ENCODE assay signal across 1 cellular context in the genomic region with DNA sequence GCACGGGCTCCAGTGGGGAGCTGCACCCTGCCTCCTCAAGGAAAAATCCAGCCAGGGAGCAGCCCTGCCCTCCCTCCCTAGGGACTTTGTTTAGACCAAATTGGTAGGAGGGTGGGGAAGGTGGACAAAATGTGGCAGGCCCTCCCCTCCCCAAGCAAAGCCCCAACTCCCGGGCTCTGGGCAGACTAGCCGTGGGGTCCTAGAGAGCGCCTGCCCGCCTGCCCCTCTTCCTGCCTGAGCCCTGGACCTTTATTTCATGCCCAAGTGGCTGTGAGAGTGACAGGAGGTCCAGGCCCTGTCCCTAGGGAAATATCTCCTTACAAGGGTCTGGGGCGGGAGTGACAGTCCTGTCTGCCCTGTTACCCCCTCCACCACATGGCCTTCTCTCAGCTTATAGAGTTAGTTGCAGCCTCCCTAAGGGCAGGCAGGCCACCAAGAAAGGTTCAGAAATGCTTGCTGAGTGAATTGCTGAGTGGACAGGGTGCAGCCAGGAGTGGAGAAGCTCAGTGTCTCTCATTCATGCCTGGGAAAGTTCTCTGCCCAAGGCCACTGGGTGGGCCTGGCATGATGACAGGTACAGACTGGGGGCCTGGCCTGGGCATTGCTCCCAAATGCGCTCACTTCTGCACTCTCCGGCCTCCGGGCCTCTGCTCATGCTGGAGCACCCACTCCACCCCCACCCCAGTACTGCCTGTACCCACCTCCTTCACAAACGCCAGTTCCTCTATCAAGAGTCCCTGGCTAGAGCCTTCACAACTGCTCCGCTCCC.
TF ChIP-seq lines count a peak whose summit lies in the region.

No MANE protein-coding gene starts in this region.

TF ChIP-seq in HepG2, 621 proteins besides CTCF, POLR2A, EP300 and RAD21:
- TF ChIP-seq FIP1L1 (IDR thresholded peaks at IDR 0.05; ENCODE audit: borderline replicate concordance, insufficient read depth, low read depth, low read length) (no peak), HNF4A (CRISPR knock-in tag; IDR thresholded peaks at IDR 0.05) (no peak), RCOR2 (CRISPR knock-in tag; IDR thresholded peaks at IDR 0.05) (no peak), ZNF598 (CRISPR knock-in tag; IDR thresholded peaks at IDR 0.05; ENCODE audit: borderline replicate concordance) (no peak), STAT5B (CRISPR knock-in tag; IDR thresholded peaks at IDR 0.05) (no peak), HNF4G (IDR thresholded peaks at IDR 0.05; ENCODE audit: borderline replicate concordance, low read depth, low read length) (no peak), HNF4G (CRISPR knock-in tag; IDR thresholded peaks at IDR 0.05; ENCODE audit: borderline replicate concordance, low read depth) (no peak), MAF1 (CRISPR knock-in tag; IDR thresholded peaks at IDR 0.05; ENCODE audit: borderline replicate concordance) (no peak), POLR2AphosphoS5 (IDR thresholded peaks at IDR 0.05; ENCODE audit: low read depth, low read length) (no peak), ZFP36 (IDR thresholded peaks at IDR 0.05; ENCODE audit: borderline replicate concordance, low read depth, low read length, partially characterized antibody) (no peak), ZFY (CRISPR knock-in tag; IDR thresholded peaks at IDR 0.05) (0 out of 2 replicates have a peak, but pooled peaks have one; percentile 23), MAFK (conservative IDR thresholded peaks at IDR 0.05 in 1 of 2, IDR thresholded peaks at IDR 0.05 in 1 of 2; ENCODE audit: low read length in 2 of 2) (0 out of 4 replicates have a peak, but pooled peaks of 1 of the 2 experiments have one; percentile 19)
- TF ChIP-seq, protein P1, sequence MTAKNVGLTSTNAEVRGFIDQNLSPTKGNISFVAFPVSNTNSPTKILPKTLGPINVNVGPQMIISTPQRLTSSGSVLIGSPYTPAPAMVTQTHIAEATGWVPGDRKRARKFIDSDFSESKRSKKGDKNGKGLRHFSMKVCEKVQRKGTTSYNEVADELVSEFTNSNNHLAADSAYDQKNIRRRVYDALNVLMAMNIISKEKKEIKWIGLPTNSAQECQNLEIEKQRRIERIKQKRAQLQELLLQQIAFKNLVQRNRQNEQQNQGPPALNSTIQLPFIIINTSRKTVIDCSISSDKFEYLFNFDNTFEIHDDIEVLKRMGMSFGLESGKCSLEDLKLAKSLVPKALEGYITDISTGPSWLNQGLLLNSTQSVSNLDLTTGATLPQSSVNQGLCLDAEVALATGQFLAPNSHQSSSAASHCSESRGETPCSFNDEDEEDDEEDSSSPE (CRISPR knock-in tag; IDR thresholded peaks at IDR 0.05): no peak
- TF ChIP-seq, protein P2, sequence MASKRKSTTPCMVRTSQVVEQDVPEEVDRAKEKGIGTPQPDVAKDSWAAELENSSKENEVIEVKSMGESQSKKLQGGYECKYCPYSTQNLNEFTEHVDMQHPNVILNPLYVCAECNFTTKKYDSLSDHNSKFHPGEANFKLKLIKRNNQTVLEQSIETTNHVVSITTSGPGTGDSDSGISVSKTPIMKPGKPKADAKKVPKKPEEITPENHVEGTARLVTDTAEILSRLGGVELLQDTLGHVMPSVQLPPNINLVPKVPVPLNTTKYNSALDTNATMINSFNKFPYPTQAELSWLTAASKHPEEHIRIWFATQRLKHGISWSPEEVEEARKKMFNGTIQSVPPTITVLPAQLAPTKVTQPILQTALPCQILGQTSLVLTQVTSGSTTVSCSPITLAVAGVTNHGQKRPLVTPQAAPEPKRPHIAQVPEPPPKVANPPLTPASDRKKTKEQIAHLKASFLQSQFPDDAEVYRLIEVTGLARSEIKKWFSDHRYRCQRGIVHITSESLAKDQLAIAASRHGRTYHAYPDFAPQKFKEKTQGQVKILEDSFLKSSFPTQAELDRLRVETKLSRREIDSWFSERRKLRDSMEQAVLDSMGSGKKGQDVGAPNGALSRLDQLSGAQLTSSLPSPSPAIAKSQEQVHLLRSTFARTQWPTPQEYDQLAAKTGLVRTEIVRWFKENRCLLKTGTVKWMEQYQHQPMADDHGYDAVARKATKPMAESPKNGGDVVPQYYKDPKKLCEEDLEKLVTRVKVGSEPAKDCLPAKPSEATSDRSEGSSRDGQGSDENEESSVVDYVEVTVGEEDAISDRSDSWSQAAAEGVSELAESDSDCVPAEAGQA (IDR thresholded peaks at IDR 0.05; ENCODE audit: low read depth): no peak
- TF ChIP-seq, protein P2 (CRISPR knock-in tag; IDR thresholded peaks at IDR 0.05; ENCODE audit: borderline replicate concordance): no peak
